ENCODE assay signal across 1 cellular context in the genomic region with DNA sequence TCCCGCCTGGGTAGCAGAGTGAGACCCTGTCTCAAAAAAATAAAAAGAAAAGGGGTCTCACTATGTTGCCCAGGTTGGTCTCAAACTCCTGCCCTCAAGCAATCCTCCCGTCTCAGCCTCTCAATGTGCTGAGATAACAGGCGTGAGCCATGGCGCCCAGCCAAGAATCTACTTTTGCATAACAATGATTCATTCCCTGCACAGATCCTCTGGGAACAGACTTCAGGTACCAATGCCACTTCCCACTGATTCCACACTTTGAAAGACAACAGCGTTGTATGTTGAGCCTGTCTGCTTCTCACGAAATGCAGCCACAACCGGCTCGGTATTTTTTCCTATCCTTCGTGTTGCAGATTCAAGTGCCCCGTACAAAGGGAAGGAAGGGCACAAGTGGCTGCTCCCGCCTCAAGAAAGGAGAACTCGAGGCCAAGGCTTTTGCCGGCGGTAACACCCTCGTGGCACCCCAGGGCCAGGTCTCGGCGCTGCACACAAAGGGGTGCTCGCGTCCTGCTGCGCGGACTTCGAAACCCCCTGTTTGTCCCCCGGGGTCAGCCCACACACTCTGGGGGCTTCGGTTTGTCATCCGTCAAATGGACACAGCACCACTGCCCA.
TF ChIP-seq lines count a peak whose summit lies in the region.

No MANE protein-coding gene starts in this region.

TF ChIP-seq in HEK293, 187 proteins besides CTCF, POLR2A, EP300 and RAD21 (continued from another document and continues in another):
- TF ChIP-seq IKZF3 (tag by site-specific recombination; IDR thresholded peaks at IDR 0.05): peak; percentile 74; the same call in 1 of the 2 replicates
- TF ChIP-seq, protein P1, sequence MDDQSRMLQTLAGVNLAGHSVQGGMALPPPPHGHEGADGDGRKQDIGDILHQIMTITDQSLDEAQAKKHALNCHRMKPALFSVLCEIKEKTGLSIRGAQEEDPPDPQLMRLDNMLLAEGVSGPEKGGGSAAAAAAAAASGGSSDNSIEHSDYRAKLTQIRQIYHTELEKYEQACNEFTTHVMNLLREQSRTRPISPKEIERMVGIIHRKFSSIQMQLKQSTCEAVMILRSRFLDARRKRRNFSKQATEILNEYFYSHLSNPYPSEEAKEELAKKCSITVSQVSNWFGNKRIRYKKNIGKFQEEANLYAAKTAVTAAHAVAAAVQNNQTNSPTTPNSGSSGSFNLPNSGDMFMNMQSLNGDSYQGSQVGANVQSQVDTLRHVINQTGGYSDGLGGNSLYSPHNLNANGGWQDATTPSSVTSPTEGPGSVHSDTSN (CRISPR knock-in tag; IDR thresholded peaks at IDR 0.05): no peak
- TF ChIP-seq ZNF664 (tag by site-specific recombination; IDR thresholded peaks at IDR 0.05): no peak
- peak; percentile 14; the same call in 1 of the 2 replicates for TF ChIP-seq ZNF335 (tag by site-specific recombination; conservative IDR thresholded peaks at IDR 0.05)
- TF ChIP-seq, protein P2, sequence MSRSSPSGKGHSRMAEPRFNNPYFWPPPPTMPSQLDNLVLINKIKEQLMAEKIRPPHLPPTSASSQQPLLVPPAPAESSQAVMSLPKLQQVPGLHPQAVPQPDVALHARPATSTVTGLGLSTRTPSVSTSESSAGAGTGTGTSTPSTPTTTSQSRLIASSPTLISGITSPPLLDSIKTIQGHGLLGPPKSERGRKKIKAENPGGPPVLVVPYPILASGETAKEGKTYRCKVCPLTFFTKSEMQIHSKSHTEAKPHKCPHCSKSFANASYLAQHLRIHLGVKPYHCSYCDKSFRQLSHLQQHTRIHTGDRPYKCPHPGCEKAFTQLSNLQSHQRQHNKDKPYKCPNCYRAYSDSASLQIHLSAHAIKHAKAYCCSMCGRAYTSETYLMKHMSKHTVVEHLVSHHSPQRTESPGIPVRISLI (tag by site-specific recombination; IDR thresholded peaks at IDR 0.05): no peak
- peak; percentile 47; the same call in 1 of the 2 replicates for TF ChIP-seq ZNF391 (tag by site-specific recombination; IDR thresholded peaks at IDR 0.05; ENCODE audit: borderline replicate concordance, low read depth)
- no peak for TF ChIP-seq GLIS1 (tag by site-specific recombination; IDR thresholded peaks at IDR 0.05)
- TF ChIP-seq ZNF488 (tag by site-specific recombination; IDR thresholded peaks at IDR 0.05): no peak
- TF ChIP-seq ZXDB (tag by site-specific recombination; IDR thresholded peaks at IDR 0.05): no peak
- no peak for TF ChIP-seq ZNF768 (tag by site-specific recombination; IDR thresholded peaks at IDR 0.05)
- no peak for TF ChIP-seq ZNF2 (tag by site-specific recombination; IDR thresholded peaks at IDR 0.05)
- TF ChIP-seq KLF7 (tag by site-specific recombination; IDR thresholded peaks at IDR 0.05; ENCODE audit: borderline replicate concordance): peak; percentile 30; the same call in 1 of the 2 replicates
- 0 out of 2 replicates have a peak, but pooled peaks have one; percentile 18 for TF ChIP-seq ZFP37 (tag by site-specific recombination; IDR thresholded peaks at IDR 0.05)
- TF ChIP-seq ZNF24 (tag by site-specific recombination; IDR thresholded peaks at IDR 0.05): no peak
- TF ChIP-seq ZEB2 (tag by site-specific recombination; IDR thresholded peaks at IDR 0.05): peak; percentile 36; the same call in 1 of the 2 replicates
- TF ChIP-seq TRIM28 (IDR thresholded peaks at IDR 0.05; ENCODE audit: borderline replicate concordance, low read length): no peak
- TF ChIP-seq ZNF121 (tag by site-specific recombination; IDR thresholded peaks at IDR 0.05): peak; percentile 100
- TF ChIP-seq ZNF132 (tag by site-specific recombination; IDR thresholded peaks at IDR 0.05; ENCODE audit: borderline replicate concordance): no peak
- TF ChIP-seq ZBTB21 (tag by site-specific recombination; IDR thresholded peaks at IDR 0.05): no peak
- TF ChIP-seq ZNF48 (tag by site-specific recombination; IDR thresholded peaks at IDR 0.05): no peak
- TF ChIP-seq ZNF501 (tag by site-specific recombination; IDR thresholded peaks at IDR 0.05): 0 out of 2 replicates have a peak, but pooled peaks have one; percentile 19
- TF ChIP-seq ZNF214 (tag by site-specific recombination; IDR thresholded peaks at IDR 0.05; ENCODE audit: borderline replicate concordance): no peak
- no peak for TF ChIP-seq SALL2 (tag by site-specific recombination; IDR thresholded peaks at IDR 0.05; ENCODE audit: borderline replicate concordance)
- TF ChIP-seq GLIS2 (tag by site-specific recombination; IDR thresholded peaks at IDR 0.05): 0 out of 2 replicates have a peak, but pooled peaks have one; percentile 46
- TF ChIP-seq ZNF558 (tag by site-specific recombination; IDR thresholded peaks at IDR 0.05): peak; percentile 11; the same call in 1 of the 2 replicates
- TF ChIP-seq ZBTB20 (tag by site-specific recombination; IDR thresholded peaks at IDR 0.05): 0 out of 2 replicates have a peak, but pooled peaks have one; percentile 36
- TF ChIP-seq ZNF621 (tag by site-specific recombination; IDR thresholded peaks at IDR 0.05): no peak
- no peak for TF ChIP-seq EGR2 (tag by site-specific recombination; IDR thresholded peaks at IDR 0.05; ENCODE audit: low read depth)
- TF ChIP-seq WT1 (tag by site-specific recombination; IDR thresholded peaks at IDR 0.05): peak; percentile 48; the same call in 1 of the 2 replicates
- TF ChIP-seq ZBTB8A (tag by site-specific recombination; IDR thresholded peaks at IDR 0.05): peak; percentile 84
- TF ChIP-seq ZNF18 (tag by site-specific recombination; IDR thresholded peaks at IDR 0.05): peak; percentile 51; the same call in 1 of the 2 replicates
- TF ChIP-seq ZNF248 (tag by site-specific recombination; IDR thresholded peaks at IDR 0.05): no peak
- TF ChIP-seq, protein P3, sequence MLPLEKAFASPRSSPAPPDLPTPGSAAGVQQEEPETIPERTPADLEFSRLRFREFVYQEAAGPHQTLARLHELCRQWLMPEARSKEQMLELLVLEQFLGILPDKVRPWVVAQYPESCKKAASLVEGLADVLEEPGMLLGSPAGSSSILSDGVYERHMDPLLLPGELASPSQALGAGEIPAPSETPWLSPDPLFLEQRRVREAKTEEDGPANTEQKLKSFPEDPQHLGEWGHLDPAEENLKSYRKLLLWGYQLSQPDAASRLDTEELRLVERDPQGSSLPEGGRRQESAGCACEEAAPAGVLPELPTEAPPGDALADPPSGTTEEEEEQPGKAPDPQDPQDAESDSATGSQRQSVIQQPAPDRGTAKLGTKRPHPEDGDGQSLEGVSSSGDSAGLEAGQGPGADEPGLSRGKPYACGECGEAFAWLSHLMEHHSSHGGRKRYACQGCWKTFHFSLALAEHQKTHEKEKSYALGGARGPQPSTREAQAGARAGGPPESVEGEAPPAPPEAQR (tag by site-specific recombination; IDR thresholded peaks at IDR 0.05): no peak
- TF ChIP-seq, protein P4, sequence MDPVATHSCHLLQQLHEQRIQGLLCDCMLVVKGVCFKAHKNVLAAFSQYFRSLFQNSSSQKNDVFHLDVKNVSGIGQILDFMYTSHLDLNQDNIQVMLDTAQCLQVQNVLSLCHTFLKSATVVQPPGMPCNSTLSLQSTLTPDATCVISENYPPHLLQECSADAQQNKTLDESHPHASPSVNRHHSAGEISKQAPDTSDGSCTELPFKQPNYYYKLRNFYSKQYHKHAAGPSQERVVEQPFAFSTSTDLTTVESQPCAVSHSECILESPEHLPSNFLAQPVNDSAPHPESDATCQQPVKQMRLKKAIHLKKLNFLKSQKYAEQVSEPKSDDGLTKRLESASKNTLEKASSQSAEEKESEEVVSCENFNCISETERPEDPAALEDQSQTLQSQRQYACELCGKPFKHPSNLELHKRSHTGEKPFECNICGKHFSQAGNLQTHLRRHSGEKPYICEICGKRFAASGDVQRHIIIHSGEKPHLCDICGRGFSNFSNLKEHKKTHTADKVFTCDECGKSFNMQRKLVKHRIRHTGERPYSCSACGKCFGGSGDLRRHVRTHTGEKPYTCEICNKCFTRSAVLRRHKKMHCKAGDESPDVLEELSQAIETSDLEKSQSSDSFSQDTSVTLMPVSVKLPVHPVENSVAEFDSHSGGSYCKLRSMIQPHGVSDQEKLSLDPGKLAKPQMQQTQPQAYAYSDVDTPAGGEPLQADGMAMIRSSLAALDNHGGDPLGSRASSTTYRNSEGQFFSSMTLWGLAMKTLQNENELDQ (tag by site-specific recombination; IDR thresholded peaks at IDR 0.05; ENCODE audit: low read depth): no peak
- no peak for TF ChIP-seq ZNF354C (tag by site-specific recombination; IDR thresholded peaks at IDR 0.05; ENCODE audit: borderline replicate concordance, low read depth)
- no peak for TF ChIP-seq ZNF138 (tag by site-specific recombination; IDR thresholded peaks at IDR 0.05; ENCODE audit: borderline replicate concordance)
- no peak for TF ChIP-seq ZNF624 (tag by site-specific recombination; IDR thresholded peaks at IDR 0.05)
- TF ChIP-seq ZNF580 (tag by site-specific recombination; IDR thresholded peaks at IDR 0.05): no peak
- TF ChIP-seq ZNF596 (tag by site-specific recombination; IDR thresholded peaks at IDR 0.05): no peak
- no peak for TF ChIP-seq ZNF324 (tag by site-specific recombination; IDR thresholded peaks at IDR 0.05)
- TF ChIP-seq, protein P5, sequence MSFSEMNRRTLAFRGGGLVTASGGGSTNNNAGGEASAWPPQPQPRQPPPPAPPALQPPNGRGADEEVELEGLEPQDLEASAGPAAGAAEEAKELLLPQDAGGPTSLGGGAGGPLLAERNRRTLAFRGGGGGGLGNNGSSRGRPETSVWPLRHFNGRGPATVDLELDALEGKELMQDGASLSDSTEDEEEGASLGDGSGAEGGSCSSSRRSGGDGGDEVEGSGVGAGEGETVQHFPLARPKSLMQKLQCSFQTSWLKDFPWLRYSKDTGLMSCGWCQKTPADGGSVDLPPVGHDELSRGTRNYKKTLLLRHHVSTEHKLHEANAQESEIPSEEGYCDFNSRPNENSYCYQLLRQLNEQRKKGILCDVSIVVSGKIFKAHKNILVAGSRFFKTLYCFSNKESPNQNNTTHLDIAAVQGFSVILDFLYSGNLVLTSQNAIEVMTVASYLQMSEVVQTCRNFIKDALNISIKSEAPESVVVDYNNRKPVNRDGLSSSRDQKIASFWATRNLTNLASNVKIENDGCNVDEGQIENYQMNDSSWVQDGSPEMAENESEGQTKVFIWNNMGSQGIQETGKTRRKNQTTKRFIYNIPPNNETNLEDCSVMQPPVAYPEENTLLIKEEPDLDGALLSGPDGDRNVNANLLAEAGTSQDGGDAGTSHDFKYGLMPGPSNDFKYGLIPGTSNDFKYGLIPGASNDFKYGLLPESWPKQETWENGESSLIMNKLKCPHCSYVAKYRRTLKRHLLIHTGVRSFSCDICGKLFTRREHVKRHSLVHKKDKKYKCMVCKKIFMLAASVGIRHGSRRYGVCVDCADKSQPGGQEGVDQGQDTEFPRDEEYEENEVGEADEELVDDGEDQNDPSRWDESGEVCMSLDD (tag by site-specific recombination; IDR thresholded peaks at IDR 0.05): peak; percentile 49; the same call in 1 of the 2 replicates
- no peak for TF ChIP-seq ZNF548 (tag by site-specific recombination; IDR thresholded peaks at IDR 0.05)
- TF ChIP-seq ZNF184 (tag by site-specific recombination; IDR thresholded peaks at IDR 0.05): peak; percentile 50; the same call in 1 of the 2 replicates
- peak; percentile 56 for TF ChIP-seq PRDM10 (tag by site-specific recombination; IDR thresholded peaks at IDR 0.05)
